Comparison of ENCODE assay signal across 1 cellular context in genomic region chr3:34111361-34111760, GRCh38.
TF ChIP-seq lines count a peak whose summit lies in the region.

No MANE protein-coding gene starts in this region.

TF ChIP-seq in WTC11, 78 proteins besides CTCF, POLR2A, EP300 and RAD21 (continued from another document):
- TF ChIP-seq, protein P1, sequence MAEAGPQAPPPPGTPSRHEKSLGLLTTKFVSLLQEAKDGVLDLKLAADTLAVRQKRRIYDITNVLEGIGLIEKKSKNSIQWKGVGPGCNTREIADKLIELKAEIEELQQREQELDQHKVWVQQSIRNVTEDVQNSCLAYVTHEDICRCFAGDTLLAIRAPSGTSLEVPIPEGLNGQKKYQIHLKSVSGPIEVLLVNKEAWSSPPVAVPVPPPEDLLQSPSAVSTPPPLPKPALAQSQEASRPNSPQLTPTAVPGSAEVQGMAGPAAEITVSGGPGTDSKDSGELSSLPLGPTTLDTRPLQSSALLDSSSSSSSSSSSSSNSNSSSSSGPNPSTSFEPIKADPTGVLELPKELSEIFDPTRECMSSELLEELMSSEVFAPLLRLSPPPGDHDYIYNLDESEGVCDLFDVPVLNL (CRISPR knock-in tag; IDR thresholded peaks at IDR 0.05; ENCODE audit: borderline replicate concordance, low read depth): no peak
- TF ChIP-seq, protein P2, sequence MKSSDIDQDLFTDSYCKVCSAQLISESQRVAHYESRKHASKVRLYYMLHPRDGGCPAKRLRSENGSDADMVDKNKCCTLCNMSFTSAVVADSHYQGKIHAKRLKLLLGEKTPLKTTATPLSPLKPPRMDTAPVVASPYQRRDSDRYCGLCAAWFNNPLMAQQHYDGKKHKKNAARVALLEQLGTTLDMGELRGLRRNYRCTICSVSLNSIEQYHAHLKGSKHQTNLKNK (CRISPR knock-in tag; IDR thresholded peaks at IDR 0.05): no peak
- TF ChIP-seq GTF2I (CRISPR knock-in tag; conservative IDR thresholded peaks at IDR 0.05) (no peak), FOXK1 (CRISPR knock-in tag; IDR thresholded peaks at IDR 0.05) (no peak), PRDM15 (CRISPR knock-in tag; IDR thresholded peaks at IDR 0.05) (no peak), FOXP1 (CRISPR knock-in tag; IDR thresholded peaks at IDR 0.05; ENCODE audit: borderline replicate concordance) (no peak), SMAD3 (CRISPR knock-in tag; IDR thresholded peaks at IDR 0.05; ENCODE audit: borderline replicate concordance) (no peak), ZSCAN18 (CRISPR knock-in tag; IDR thresholded peaks at IDR 0.05) (no peak), PRRX2 (CRISPR knock-in tag; IDR thresholded peaks at IDR 0.05) (no peak), MLX (CRISPR knock-in tag; IDR thresholded peaks at IDR 0.05) (no peak)
- TF ChIP-seq, protein P3, sequence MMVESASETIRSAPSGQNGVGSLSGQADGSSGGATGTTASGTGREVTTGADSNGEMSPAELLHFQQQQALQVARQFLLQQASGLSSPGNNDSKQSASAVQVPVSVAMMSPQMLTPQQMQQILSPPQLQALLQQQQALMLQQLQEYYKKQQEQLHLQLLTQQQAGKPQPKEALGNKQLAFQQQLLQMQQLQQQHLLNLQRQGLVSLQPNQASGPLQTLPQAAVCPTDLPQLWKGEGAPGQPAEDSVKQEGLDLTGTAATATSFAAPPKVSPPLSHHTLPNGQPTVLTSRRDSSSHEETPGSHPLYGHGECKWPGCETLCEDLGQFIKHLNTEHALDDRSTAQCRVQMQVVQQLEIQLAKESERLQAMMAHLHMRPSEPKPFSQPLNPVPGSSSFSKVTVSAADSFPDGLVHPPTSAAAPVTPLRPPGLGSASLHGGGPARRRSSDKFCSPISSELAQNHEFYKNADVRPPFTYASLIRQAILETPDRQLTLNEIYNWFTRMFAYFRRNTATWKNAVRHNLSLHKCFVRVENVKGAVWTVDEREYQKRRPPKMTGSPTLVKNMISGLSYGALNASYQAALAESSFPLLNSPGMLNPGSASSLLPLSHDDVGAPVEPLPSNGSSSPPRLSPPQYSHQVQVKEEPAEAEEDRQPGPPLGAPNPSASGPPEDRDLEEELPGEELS (CRISPR knock-in tag; IDR thresholded peaks at IDR 0.05): no peak
TF ChIP-seq in WTC11: peak in this region for 0.
